In genomic region chr2:224940618-224941017, GRCh38 we compare ENCODE assay signal across 25 cellular contexts.
DNase-seq lines count a peak whose midpoint lies in the region; ATAC-seq and TF ChIP-seq lines count a peak whose summit lies in the region.
"Had no signal": no experiment of that assay in that cellular context is flagged by ENCODE, and none has a peak within 500 bp of the region (broad histone marks: within the 10 kb centered on the region; RNA-seq: fewer than 3 reads in every experiment).

No MANE protein-coding gene starts in this region.

- peaks cover 64% of the 10 kb centered on the region for H3K4me1 Mint-ChIP-seq in activated naive CD4-positive, alpha-beta T cell treated with anti-CD3 and anti-CD28 coated beads for 36 hours (ENCODE audit: low read depth)
- peaks cover 87 to 89% (median 87%) of the 10 kb centered on the region in 3 donors for H3K4me1 Mint-ChIP-seq in T-cell
- H3K4me1 Mint-ChIP-seq in activated naive CD8-positive, alpha-beta T cell treated with anti-CD3 and anti-CD28 coated beads, Interleukin-2, amount 50 U/mL, for 24 hours = peaks cover 91% of the 10 kb centered on the region

- H3K36me3 ChIP-seq in thymus (ENCODE audit: control insufficient read depth, insufficient read depth) (no peaks in the 10 kb centered on the region), hepatocyte (replicated peaks; ENCODE audit: insufficient read depth, low read depth) (no peaks in the 10 kb centered on the region), PC-9 (ENCODE audit: low read depth) (no peaks in the 10 kb centered on the region)
- H3K36me3 ChIP-seq: breast epithelium, heart left ventricle, Peyer's patch, SJCRH30 had no signal

- H3K27me3 ChIP-seq in thymus (ENCODE audit: control insufficient read depth, insufficient read depth) (no peaks in the 10 kb centered on the region), hepatocyte (no peaks in the 10 kb centered on the region), PC-9 (ENCODE audit: insufficient read depth, low read depth) (no peaks in the 10 kb centered on the region)
- H3K27me3 ChIP-seq: breast epithelium, heart left ventricle, Peyer's patch, SJCRH30 had no signal

- H3K36me3 Mint-ChIP-seq in activated naive CD4-positive, alpha-beta T cell treated with anti-CD3 and anti-CD28 coated beads for 36 hours (ENCODE audit: low read depth) = peaks cover 21% of the 10 kb centered on the region
- peaks cover 17% of the 10 kb centered on the region for H3K36me3 Mint-ChIP-seq in T-cell
- H3K36me3 Mint-ChIP-seq in activated naive CD8-positive, alpha-beta T cell treated with anti-CD3 and anti-CD28 coated beads, Interleukin-2, amount 50 U/mL, for 24 hours (ENCODE audit: low read depth) = peaks cover 63% of the 10 kb centered on the region

- CTCF ChIA-PET in activated naive CD4-positive, alpha-beta T cell treated with anti-CD3 and anti-CD28 coated beads for 36 hours (lab: Charles Lee) = interaction anchor here (1.3 to 10.0 kb wide), 3 partner anchors 13 to 66 kb away, joined by 4 to 66 read pairs (median 31); no protein-coding TSS in a partner anchor
- CTCF ChIA-PET in T-cell (lab: Charles Lee) = no interaction called here
- CTCF ChIA-PET in PC-9 (lab: Charles Lee) = no interaction called here

- no peaks in the 10 kb centered on the region for H3F3A ChIP-seq in PC-9 (ENCODE audit: insufficient read depth, low read depth)

- no peaks in the 10 kb centered on the region for H3K27me3 Mint-ChIP-seq in activated naive CD4-positive, alpha-beta T cell treated with anti-CD3 and anti-CD28 coated beads for 36 hours (ENCODE audit: low read depth)
- no peaks in the 10 kb centered on the region for H3K27me3 Mint-ChIP-seq in T-cell
- no peaks in the 10 kb centered on the region for H3K27me3 Mint-ChIP-seq in activated naive CD8-positive, alpha-beta T cell treated with anti-CD3 and anti-CD28 coated beads, Interleukin-2, amount 50 U/mL, for 24 hours

- BruUV-seq in PC-9 (replicated peaks; lab: Mats Ljungman, UMichigan) = no TSS peak

- POLR2A ChIA-PET in T-cell (lab: Charles Lee) = interaction anchor here (1.0 to 1.1 kb wide), 2 partner anchors 8 to 13 kb away, joined by 3 read pairs; no protein-coding TSS in a partner anchor
- POLR2A ChIA-PET in PC-9 (lab: Charles Lee; ENCODE audit: unreplicated experiment) = no interaction called here

- no peaks in the 10 kb centered on the region for H3K9me3 Mint-ChIP-seq in activated naive CD4-positive, alpha-beta T cell treated with anti-CD3 and anti-CD28 coated beads for 36 hours
- no peaks in the 10 kb centered on the region for H3K9me3 Mint-ChIP-seq in T-cell
- no peaks in the 10 kb centered on the region for H3K9me3 Mint-ChIP-seq in activated naive CD8-positive, alpha-beta T cell treated with anti-CD3 and anti-CD28 coated beads, Interleukin-2, amount 50 U/mL, for 24 hours

- WGBS in thymus = 93% methylated on average over 3 of the region's 3 CpGs
- WGBS in hepatocyte (ENCODE audit: low lambda C conversion rate, missing lambda C conversion rate) = 91% methylated on average over 3 of the region's 3 CpGs

- H3K4me3 ChIP-seq in thymus (ENCODE audit: low read length) (no peak overlapping the region), hepatocyte (no peak overlapping the region), PC-9 (no peak overlapping the region)
- H3K4me3 ChIP-seq: breast epithelium, heart left ventricle, Peyer's patch, psoas muscle, SJCRH30 had no signal

- no peak for ATAC-seq in T-cell (replicated peaks in 1 of 4)
- ATAC-seq in activated naive CD8-positive, alpha-beta T cell treated with anti-CD3 and anti-CD28 coated beads, Interleukin-2, amount 50 U/mL, for 24 hours = peak; percentile 57
- ATAC-seq: heart left ventricle, left cardiac atrium, psoas muscle had no signal

- H4K20me1 ChIP-seq in hepatocyte (ENCODE audit: insufficient read depth, poor library complexity, severe bottlenecking) (no peaks in the 10 kb centered on the region), PC-9 (ENCODE audit: insufficient read depth) (no peaks in the 10 kb centered on the region)

- peak overlapping the region; percentile 89 for H3K27ac Mint-ChIP-seq in activated naive CD4-positive, alpha-beta T cell treated with anti-CD3 and anti-CD28 coated beads for 36 hours
- peak overlapping the region; percentile 63 to 93 for H3K27ac Mint-ChIP-seq in T-cell
- peak overlapping the region; percentile 90 for H3K27ac Mint-ChIP-seq in activated naive CD8-positive, alpha-beta T cell treated with anti-CD3 and anti-CD28 coated beads, Interleukin-2, amount 50 U/mL, for 24 hours

- no peaks in the 10 kb centered on the region for H3K9me2 ChIP-seq in hepatocyte (replicated peaks; ENCODE audit: insufficient read depth)
- H3K9me2 ChIP-seq in PC-9 (ENCODE audit: insufficient read depth) = no peaks in the 10 kb centered on the region

- peak overlapping the region; percentile 21 for H3K27ac ChIP-seq in thymus (ENCODE audit: low read depth)
- H3K27ac ChIP-seq in hepatocyte = no peak overlapping the region
- no peak overlapping the region for H3K27ac ChIP-seq in PC-9
- H3K27ac ChIP-seq: C4-2B, heart left ventricle, psoas muscle, SJCRH30, VCaP had no signal

- no peak overlapping the region for H3K4me2 ChIP-seq in hepatocyte
- H3K4me2 ChIP-seq in PC-9 = no peak overlapping the region

- intact Hi-C loops in activated naive CD4-positive, alpha-beta T cell treated with anti-CD3 and anti-CD28 coated beads for 36 hours (cut with micrococcal nuclease) = loop anchor here (5.0 kb wide), 2 partner anchors 983 to 1897 kb away; partner anchors contain the start of genes MRPL44 and RHBDD1
- intact Hi-C loops in PC-9 (cut with micrococcal nuclease; ENCODE audit: unreplicated experiment) = no loop called here

- H2AFZ ChIP-seq in hepatocyte (no peak overlapping the region), PC-9 (no peak overlapping the region)

- H3K79me2 ChIP-seq in hepatocyte (no peaks in the 10 kb centered on the region), PC-9 (ENCODE audit: low read depth) (no peaks in the 10 kb centered on the region)

- H3K4me1 ChIP-seq in thymus (ENCODE audit: control insufficient read depth, insufficient read depth, low read length) (peaks cover 7% of the 10 kb centered on the region), hepatocyte (ENCODE audit: insufficient read depth) (no peaks in the 10 kb centered on the region), PC-9 (replicated peaks; ENCODE audit: insufficient read depth) (no peaks in the 10 kb centered on the region)
- H3K4me1 ChIP-seq: breast epithelium had no signal

- TF ChIP-seq CTCF in hepatocyte (IDR thresholded peaks at IDR 0.05; ENCODE audit: poor library complexity) (no peak), PC-9 (conservative IDR thresholded peaks at IDR 0.05) (no peak)

- DNase-seq in activated naive CD4-positive, alpha-beta T cell treated with anti-CD3 and anti-CD28 coated beads for 36 hours = peak; percentile 58
- no peak for DNase-seq in activated naive CD4-positive, alpha-beta T cell (lab: John Stamatoyannopoulos, UW)
- DNase-seq in T-cell = no peak
- DNase-seq in activated naive CD8-positive, alpha-beta T cell treated with anti-CD3 and anti-CD28 coated beads, Interleukin-2, amount 50 U/mL, for 24 hours = no peak
- no peak for DNase-seq in hypothalamus (lab: John Stamatoyannopoulos, UW)
- no peak for DNase-seq in hepatocyte (ENCODE audit: low spot score)
- DNase-seq in PC-9 = no peak
- DNase-seq: effector CD4-positive, alpha-beta T cell; erythroblast; foreskin fibroblast; heart left ventricle; left cardiac atrium; mammary epithelial cell; NCI-H1092; NCI-H187; NCI-H2171 treated with DMSO at 0.1 percent for 48 hours; NCI-H524 treated with DMSO at 0.1 percent for 48 hours; nucleus accumbens; Peyer's patch; psoas muscle; SJCRH30 had no signal

- no peaks in the 10 kb centered on the region for H3K9me3 ChIP-seq in thymus (ENCODE audit: control insufficient read depth)
- no peaks in the 10 kb centered on the region for H3K9me3 ChIP-seq in hepatocyte (ENCODE audit: low read depth)
- H3K9me3 ChIP-seq in PC-9 (ENCODE audit: insufficient read depth, low read depth) = no peaks in the 10 kb centered on the region
- H3K9me3 ChIP-seq: breast epithelium, heart left ventricle, Peyer's patch, psoas muscle, SJCRH30 had no signal

- H3K4me3 Mint-ChIP-seq in activated naive CD4-positive, alpha-beta T cell treated with anti-CD3 and anti-CD28 coated beads for 36 hours = peak overlapping the region; percentile 52
- H3K4me3 Mint-ChIP-seq in T-cell = peak overlapping the region in 2 of 3 donors; percentile 14 to 61
- peak overlapping the region; percentile 91 for H3K4me3 Mint-ChIP-seq in activated naive CD8-positive, alpha-beta T cell treated with anti-CD3 and anti-CD28 coated beads, Interleukin-2, amount 50 U/mL, for 24 hours

Comparison
In these comparisons a context has a peak if more than half of its experiments do, and no peak if none do; other contexts are left out.
1. H3K4me3 Mint-ChIP-seq: peak in every context shown above with its lines; median percentile 91 in activated naive CD8-positive, alpha-beta T cell treated with anti-CD3 and anti-CD28 coated beads, Interleukin-2, amount 50 U/mL, for 24 hours; 52 in activated naive CD4-positive, alpha-beta T cell treated with anti-CD3 and anti-CD28 coated beads for 36 hours; 38 in T-cell.